25 cellular contexts compared by ENCODE assay signal in the genomic region with DNA sequence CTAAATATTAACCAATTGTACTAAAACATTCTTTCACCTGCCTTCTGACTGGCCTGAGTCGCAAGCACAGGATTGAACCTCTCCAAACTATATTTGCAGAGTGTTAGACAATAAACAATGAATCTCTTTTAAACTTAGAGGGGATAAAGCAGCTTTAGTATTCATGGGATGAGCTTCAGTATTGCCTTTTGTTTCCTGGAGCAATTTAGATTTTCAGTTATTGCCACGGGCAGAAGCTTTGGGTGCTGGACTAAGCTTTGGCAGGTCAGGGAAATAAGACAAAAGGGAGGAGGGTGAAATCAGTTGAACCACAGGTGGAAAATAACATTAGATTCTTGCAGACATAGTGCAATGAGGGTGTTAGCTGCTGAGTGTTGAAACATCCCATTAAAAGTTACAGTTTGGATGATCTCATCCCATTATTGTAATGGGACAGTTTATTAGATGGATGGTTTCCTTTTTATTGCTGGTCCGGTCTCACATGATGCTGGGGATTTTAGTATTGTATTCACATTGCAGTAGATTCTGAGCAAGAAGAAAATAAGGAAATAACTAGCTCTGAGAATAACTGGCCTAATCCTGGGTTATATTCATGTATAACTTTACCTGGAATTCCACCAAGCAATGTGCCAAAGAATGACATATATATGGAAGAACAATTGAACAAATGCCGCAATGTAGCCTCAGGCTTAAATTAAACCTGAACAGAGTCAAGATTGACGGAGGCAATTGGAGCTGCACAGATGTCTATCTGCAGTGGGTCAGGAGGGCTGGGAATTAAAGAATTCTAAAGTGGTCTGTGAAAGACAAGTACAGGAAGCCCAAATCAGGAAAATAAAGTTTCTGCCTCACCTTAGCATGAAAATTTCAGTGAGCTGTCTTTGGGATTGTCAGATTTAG.
A peak's percentile ranks its signal among the peaks of the same experiment; 100 is the strongest.
DNase-seq lines count a peak whose midpoint lies in the region; ATAC-seq lines count a peak whose summit lies in the region.
"Had no signal": no experiment of that assay in that cellular context is flagged by ENCODE, and none has a peak within 500 bp of the region (broad histone marks: within the 10 kb centered on the region; RNA-seq: fewer than 3 reads in every experiment).

No MANE protein-coding gene starts in this region.

- in situ Hi-C loops in HAP-1 (cut with MboI; ENCODE audit: low sequenced_read_pairs), result no loop called here
- in situ Hi-C loops in SK-MEL-5 (cut with HindIII; ENCODE audit: low pct_unique_long_range_greater_than_20kb, low sequenced_read_pairs), result no loop called here

- H3K4me1 ChIP-seq in HAP-1, result peaks cover 23% of the 10 kb centered on the region
- H3K4me1 ChIP-seq: A549, Peyer's patch had no signal

- H3K27me3 ChIP-seq in HAP-1 (ENCODE audit: low read depth), result no peaks in the 10 kb centered on the region
- H3K27me3 ChIP-seq: Peyer's patch had no signal

- no peak for ATAC-seq in HG03432 (IDR thresholded peaks at IDR 0.05; ENCODE audit: unreplicated experiment)
- ATAC-seq: A549 had no signal

- no peaks in the 10 kb centered on the region for H3K9me3 ChIP-seq in HAP-1
- H3K9me3 ChIP-seq: A549, Peyer's patch had no signal

- H3K4me3 ChIP-seq in HAP-1, result no peak overlapping the region
- H3K4me3 ChIP-seq: A549, GM23248, Peyer's patch had no signal

- H3K36me3 ChIP-seq in HAP-1 (replicated peaks), result no peaks in the 10 kb centered on the region
- H3K36me3 ChIP-seq: Peyer's patch had no signal

- peak; percentile 56 to 83 for DNase-seq in HAP-1 (ENCODE audit: low spot score in 2 of 2)
- peak; percentile 26 for DNase-seq in SK-MEL-5 (ENCODE audit: low read depth, low spot score)
- peak; percentile 11 for DNase-seq in inferior parietal cortex (ENCODE audit: extremely low spot score)
- peak in 1 of 49 donors; percentile 25 for DNase-seq in substantia nigra (lab: John Stamatoyannopoulos, UW)
- DNase-seq in NCI-H526 (lab: John Stamatoyannopoulos, UW), result no peak
- no peak for DNase-seq in NCI-H774 (lab: John Stamatoyannopoulos, UW)
- DNase-seq: AML-193; CD4-positive, alpha-beta memory T cell; COR-L47; DMS53; GM23248; H7; NCI-H1092; NCI-H1417 treated with DMSO at 0.1 percent for 48 hours; NCI-H1694 treated with DMSO at 0.1 percent for 48 hours; NCI-H2081; NCI-H2171; NCI-H226; NCI-H510A; NCI-H748 treated with DMSO at 0.1 percent for 48 hours; Peyer's patch had no signal

- peak overlapping the region; percentile 3 for H3K27ac ChIP-seq in substantia nigra (ENCODE audit: low read depth, low read length, poor library complexity, severe bottlenecking)
- H3K27ac ChIP-seq: A549, GM23248, HL-60, KMS-11, Peyer's patch had no signal

Comparison
In these comparisons a context has a peak if more than half of its experiments do, and no peak if none do; other contexts are left out.
1. DNase-seq: peak in HAP-1 (2 of 2), SK-MEL-5 (single experiment) and inferior parietal cortex (single experiment); none in NCI-H526 (0 of 2) and NCI-H774 (single experiment).